ENCODE assay signal across 13 cellular contexts in genomic region chr11:121696177-121696863, GRCh38.
DNase-seq lines count a peak whose midpoint lies in the region; ATAC-seq and TF ChIP-seq lines count a peak whose summit lies in the region.
"Had no signal": no experiment of that assay in that cellular context is flagged by ENCODE, and none has a peak within 500 bp of the region (broad histone marks: within the 10 kb centered on the region; RNA-seq: fewer than 3 reads in every experiment).

No MANE protein-coding gene starts in this region.

- intact Hi-C loops in sciatic nerve (cut with DNase I), result no loop called here

- H3K27ac ChIP-seq in caudate nucleus (ENCODE audit: low read depth, low read length), result peak overlapping the region; percentile 96
- H3K27ac ChIP-seq: parathyroid adenoma, upper lobe of right lung had no signal

- no peak overlapping the region for H3K4me3 ChIP-seq in foreskin fibroblast (ENCODE audit: low read depth in 1 of 2, low read length in 2 of 2)
- H3K4me3 ChIP-seq: upper lobe of right lung had no signal

- no peak overlapping the region for H3K27ac Mint-ChIP-seq in osteocyte (ENCODE audit: unreplicated experiment)
- H3K27ac Mint-ChIP-seq: CD8-positive, alpha-beta T cell had no signal

- TF ChIP-seq CTCF in osteocyte (IDR thresholded peaks at IDR 0.05) (no peak), foreskin fibroblast (IDR thresholded peaks at IDR 0.05; ENCODE audit: low read depth, low read length) (no peak)

- no peaks in the 10 kb centered on the region for H3K36me3 Mint-ChIP-seq in osteocyte (ENCODE audit: unreplicated experiment)
- H3K36me3 Mint-ChIP-seq: CD8-positive, alpha-beta T cell had no signal

- peaks cover 14% of the 10 kb centered on the region for H3K27me3 Mint-ChIP-seq in osteocyte (ENCODE audit: unreplicated experiment)

- peaks cover 4% of the 10 kb centered on the region for H3K4me1 Mint-ChIP-seq in osteocyte (ENCODE audit: unreplicated experiment)

- peak; percentile 89 for DNase-seq in NCI-H1092 treated with DMSO at 0.1 percent for 48 hours (lab: John Stamatoyannopoulos, UW)
- DNase-seq in caudate nucleus (lab: John Stamatoyannopoulos, UW), result peak in 56 of 61 donors; percentile 12 to 82 (median 57)
- DNase-seq in islet precursor cell, result peak; percentile 62
- DNase-seq in sciatic nerve (ENCODE audit: low spot score), result no peak
- no peak for DNase-seq in NCI-H1694 (lab: John Stamatoyannopoulos, UW)
- no peak for DNase-seq in osteocyte (ENCODE audit: extremely low spot score, unreplicated experiment)
- no peak for DNase-seq in foreskin fibroblast
- DNase-seq: CD8-positive, alpha-beta T cell; HCEC 1CT; NCI-H446 treated with DMSO at 0.1 percent for 48 hours; upper lobe of right lung had no signal

- H3K9me3 Mint-ChIP-seq in osteocyte (ENCODE audit: unreplicated experiment), result no peaks in the 10 kb centered on the region
- H3K9me3 Mint-ChIP-seq: CD8-positive, alpha-beta T cell had no signal

- ATAC-seq in sciatic nerve (peak; percentile 92), HG03521 (IDR thresholded peaks at IDR 0.05; ENCODE audit: unreplicated experiment) (no peak)
- ATAC-seq: CD8-positive, alpha-beta T cell; upper lobe of right lung had no signal

- H3K4me3 Mint-ChIP-seq in osteocyte (ENCODE audit: unreplicated experiment), result no peak overlapping the region
- H3K4me3 Mint-ChIP-seq: CD8-positive, alpha-beta T cell had no signal

Comparison
In these comparisons a context has a peak if more than half of its experiments do, and no peak if none do; other contexts are left out.
1. DNase-seq: peak in NCI-H1092 treated with DMSO at 0.1 percent for 48 hours (single experiment), caudate nucleus (56 of 61) and islet precursor cell (single experiment); none in sciatic nerve (single experiment), NCI-H1694 (single experiment), osteocyte (single experiment) and foreskin fibroblast (0 of 2).